Comparison of ENCODE assay signal across 8 cellular contexts in the genomic region with DNA sequence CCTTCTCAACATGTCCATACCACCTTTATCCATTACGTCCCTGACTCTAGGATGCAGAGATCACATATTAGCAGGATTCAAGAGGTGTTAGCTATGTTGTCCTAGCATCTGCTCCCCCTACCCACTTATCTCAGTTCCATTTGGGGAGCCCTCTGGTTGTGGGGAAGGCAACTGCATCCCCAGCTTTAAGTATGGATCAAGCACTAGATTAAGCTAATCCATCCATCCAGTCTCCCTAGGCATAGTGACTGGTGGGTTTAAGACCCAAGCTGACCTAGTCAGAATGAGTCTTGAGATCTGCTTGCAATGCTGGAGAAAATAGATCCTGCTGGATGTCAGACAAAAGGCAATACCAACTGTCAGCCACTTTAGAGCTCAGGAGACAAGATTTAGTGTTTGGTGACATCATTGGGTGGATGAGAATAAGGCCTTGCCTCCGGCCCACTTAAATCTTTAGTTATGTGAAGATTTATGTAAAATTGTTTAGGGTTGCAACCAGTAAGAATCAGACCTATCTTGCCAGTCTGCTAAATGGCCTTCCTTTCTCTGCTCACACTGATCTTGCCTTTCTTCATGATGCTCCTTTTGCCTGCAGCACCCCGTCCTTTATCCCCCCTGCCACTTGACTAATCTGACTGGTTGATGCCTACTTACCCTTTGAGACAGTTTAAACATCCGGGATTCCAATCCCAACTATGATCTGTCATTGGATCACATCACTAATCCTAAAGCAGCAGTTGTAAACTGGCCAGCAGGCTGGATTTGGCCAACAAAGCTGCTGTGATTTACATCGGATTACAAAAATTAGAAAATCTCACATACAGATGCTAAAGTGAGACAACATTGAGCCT. TPM values are rescaled to one million over a fixed set of nuclear protein-coding genes. Genes with fewer than 3 reads are reported as not detected.
DNase-seq lines count a peak whose midpoint lies in the region; ATAC-seq and TF ChIP-seq lines count a peak whose summit lies in the region.

No MANE protein-coding gene starts in this region.

- H3K4me2 ChIP-seq in BLaER1 treated with 17β-estradiol and CSF1 and Interleukin-3, amounts not matched to agents 10 nM and 100 nM: peak overlapping the region; percentile 89 to 99 (median 94)

- no peaks in the 10 kb centered on the region for H3K27me3 Mint-ChIP-seq in activated B cell treated with CpG ODN at 0.5 μM for 24 hours

- peaks cover 52% of the 10 kb centered on the region for H3K36me3 Mint-ChIP-seq in activated B cell treated with CpG ODN at 0.5 μM for 24 hours (ENCODE audit: low read depth)

- intact Hi-C loops in activated B cell treated with CpG ODN at 0.5 μM for 24 hours (cut with micrococcal nuclease): no loop called here

- POLR2A ChIA-PET in HEK293T (lab: Yijun Ruan, JAX): interaction anchor here (0.7 to 2.7 kb wide), 7 partner anchors 20 to 152 kb away, joined by 3 to 15 read pairs (median 4); a partner anchor contains a TSS
- POLR2A ChIA-PET in activated B cell treated with CpG ODN at 0.5 μM for 24 hours (lab: Charles Lee): interaction anchor here (1.1 to 3.3 kb wide), 11 partner anchors 16 to 146 kb away, joined by 4 to 40 read pairs (median 8); a partner anchor contains a TSS

- DNase-seq in HEK293T (ENCODE audit: extremely low spot score) (no peak), activated B cell treated with CpG ODN at 0.5 μM for 24 hours (no peak), kidney epithelial cell (ENCODE audit: low read depth) (no peak), GF-D8 (lab: John Stamatoyannopoulos, UW) (no peak), NCI-H1417 treated with DMSO at 0.1 percent for 48 hours (lab: John Stamatoyannopoulos, UW) (no peak)

- peaks cover 25 to 50% (median 35%) of the 10 kb centered on the region in 10 experiments for H3K4me1 ChIP-seq in BLaER1 treated with 17β-estradiol and CSF1 and Interleukin-3, amounts not matched to agents 10 nM and 100 nM

- TF ChIP-seq CTCF in activated B cell treated with CpG ODN at 0.5 μM for 24 hours (IDR thresholded peaks at IDR 0.05) (no peak), kidney epithelial cell (IDR thresholded peaks at IDR 0.05; ENCODE audit: insufficient read depth, low read length, poor library complexity, severe bottlenecking) (peak; percentile 37)

- peak overlapping the region in 6 of 11 experiments; percentile 93 to 98 (median 96); a peak in 6 of 22 replicates for H3K27ac ChIP-seq in BLaER1 treated with 17β-estradiol and CSF1 and Interleukin-3, amounts not matched to agents 10 nM and 100 nM

- H3K27me3 ChIP-seq in BLaER1 treated with 17β-estradiol and CSF1 and Interleukin-3, amounts not matched to agents 10 nM and 100 nM: no peaks in the 10 kb centered on the region
- no peaks in the 10 kb centered on the region for H3K27me3 ChIP-seq in kidney epithelial cell (ENCODE audit: control insufficient read depth, insufficient read depth, low read length)

- peak overlapping the region; percentile 24 for H3K4me3 Mint-ChIP-seq in activated B cell treated with CpG ODN at 0.5 μM for 24 hours

- peak overlapping the region; percentile 85 to 97 (median 93); a peak in 21 of 22 replicates for H3K9ac ChIP-seq in BLaER1 treated with 17β-estradiol and CSF1 and Interleukin-3, amounts not matched to agents 10 nM and 100 nM

- peaks cover 39% of the 10 kb centered on the region for H3K4me1 Mint-ChIP-seq in activated B cell treated with CpG ODN at 0.5 μM for 24 hours

- no peaks in the 10 kb centered on the region for H3K9me3 ChIP-seq in BLaER1 treated with 17β-estradiol and CSF1 and Interleukin-3, amounts not matched to agents 10 nM and 100 nM (replicated peaks in 1 of 11)

- H3K36me3 ChIP-seq in BLaER1 treated with 17β-estradiol and CSF1 and Interleukin-3, amounts not matched to agents 10 nM and 100 nM: peaks cover 44 to 57% (median 49%) of the 10 kb centered on the region in 11 experiments
- no peaks in the 10 kb centered on the region for H3K36me3 ChIP-seq in kidney epithelial cell (ENCODE audit: control insufficient read depth, insufficient read depth, low read length)

- peak overlapping the region; percentile 82 to 97 (median 92); a peak in 16 of 20 replicates for H3K4me3 ChIP-seq in BLaER1 treated with 17β-estradiol and CSF1 and Interleukin-3, amounts not matched to agents 10 nM and 100 nM
- H3K4me3 ChIP-seq in kidney epithelial cell (ENCODE audit: low read depth, low read length): no peak overlapping the region

- CTCF ChIA-PET in HEK293T (lab: Yijun Ruan, JAX): interaction anchor here (1.0 to 3.0 kb wide), 5 partner anchors 31 to 193 kb away, joined by 3 to 17 read pairs (median 5); a partner anchor contains a TSS
- CTCF ChIA-PET in activated B cell treated with CpG ODN at 0.5 μM for 24 hours (lab: Charles Lee): interaction anchor here (0.6 to 2.4 kb wide), 9 partner anchors 10 to 192 kb away, joined by 3 to 45 read pairs (median 5); a partner anchor contains a TSS

- no peaks in the 10 kb centered on the region for H3K9me3 Mint-ChIP-seq in activated B cell treated with CpG ODN at 0.5 μM for 24 hours

- H3K27ac Mint-ChIP-seq in activated B cell treated with CpG ODN at 0.5 μM for 24 hours: peak overlapping the region; percentile 100

- peaks cover 27 to 61% (median 43%) of the 10 kb centered on the region in 11 experiments for H4K20me1 ChIP-seq in BLaER1 treated with 17β-estradiol and CSF1 and Interleukin-3, amounts not matched to agents 10 nM and 100 nM

- ATAC-seq in activated B cell treated with CpG ODN at 0.5 μM for 24 hours (ENCODE audit: low read depth) (no peak), HG02798 (IDR thresholded peaks at IDR 0.05; ENCODE audit: poor library complexity, unreplicated experiment) (no peak), GM18873 (IDR thresholded peaks at IDR 0.05; ENCODE audit: low FRiP score, unreplicated experiment) (no peak)

TF ChIP-seq in HEK293T, 16 proteins besides CTCF, POLR2A, EP300 and RAD21:
- TF ChIP-seq, protein P1, sequence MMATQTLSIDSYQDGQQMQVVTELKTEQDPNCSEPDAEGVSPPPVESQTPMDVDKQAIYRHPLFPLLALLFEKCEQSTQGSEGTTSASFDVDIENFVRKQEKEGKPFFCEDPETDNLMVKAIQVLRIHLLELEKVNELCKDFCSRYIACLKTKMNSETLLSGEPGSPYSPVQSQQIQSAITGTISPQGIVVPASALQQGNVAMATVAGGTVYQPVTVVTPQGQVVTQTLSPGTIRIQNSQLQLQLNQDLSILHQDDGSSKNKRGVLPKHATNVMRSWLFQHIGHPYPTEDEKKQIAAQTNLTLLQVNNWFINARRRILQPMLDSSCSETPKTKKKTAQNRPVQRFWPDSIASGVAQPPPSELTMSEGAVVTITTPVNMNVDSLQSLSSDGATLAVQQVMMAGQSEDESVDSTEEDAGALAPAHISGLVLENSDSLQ (IDR thresholded peaks at IDR 0.05): peak; percentile 74
- no peak for TF ChIP-seq SP1 (IDR thresholded peaks at IDR 0.05)
TF ChIP-seq in HEK293T: peak in this region for 1.

RNA-seq across cellular contexts. Expression of a gene that starts 2.1 kb away (rescaled TPM):
- total RNA-seq in activated B cell treated with CpG ODN at 0.5 μM for 24 hours (47.7 and 52.9 TPM in 2 replicates), kidney epithelial cell (21.2 and 27.7 TPM in 2 replicates)

RNA-seq across cellular contexts. Expression of a gene that starts 20.7 kb away (rescaled TPM):
- 281 and 303 TPM in 2 replicates for total RNA-seq in activated B cell treated with CpG ODN at 0.5 μM for 24 hours
- total RNA-seq in kidney epithelial cell: 256 and 271 TPM in 2 replicates

RNA-seq across cellular contexts. Expression of a gene that starts 41.4 kb away (rescaled TPM):
- total RNA-seq in activated B cell treated with CpG ODN at 0.5 μM for 24 hours: 9.8 and 12.8 TPM in 2 replicates
- 54.6 and 58.0 TPM in 2 replicates for total RNA-seq in kidney epithelial cell
